Comparison of ENCODE assay signal across 24 cellular contexts in the genomic region with DNA sequence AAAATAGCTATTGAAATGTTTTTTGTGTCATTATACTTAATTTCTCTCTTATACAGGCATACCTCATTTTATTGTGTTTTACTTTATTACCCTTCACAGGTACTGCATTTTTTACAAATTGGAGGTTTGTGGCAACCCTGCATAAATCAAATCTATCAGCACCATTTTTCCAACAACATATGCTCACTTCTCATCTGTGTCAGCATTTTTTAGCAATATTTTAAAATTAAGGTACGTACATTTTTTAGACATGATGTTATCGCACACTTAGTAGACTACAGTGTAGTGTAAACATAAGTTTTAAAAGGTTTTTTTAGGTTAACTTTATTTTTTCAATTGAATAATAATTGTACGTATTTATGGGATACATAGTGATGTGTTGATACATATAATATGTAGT. TPM values are rescaled to one million over a fixed set of nuclear protein-coding genes. Genes with fewer than 3 reads are reported as not detected.
DNase-seq lines count a peak whose midpoint lies in the region; ATAC-seq, FAIRE-seq and TF ChIP-seq lines count a peak whose summit lies in the region.
"Had no signal": no experiment of that assay in that cellular context is flagged by ENCODE, and none has a peak within 500 bp of the region (broad histone marks: within the 10 kb centered on the region; RNA-seq: fewer than 3 reads in every experiment).

No MANE protein-coding gene starts in this region.

- no peak overlapping the region for H2BK120ac ChIP-seq in IMR-90 (ENCODE audit: low read depth, low read length)

- H3K4me2 ChIP-seq in HepG2 (ENCODE audit: low read depth, low read length) (no peak overlapping the region), IMR-90 (ENCODE audit: low read depth, low read length) (no peak overlapping the region)
- H3K4me2 ChIP-seq: BLaER1 had no signal

- no peak overlapping the region for H2BK5ac ChIP-seq in IMR-90 (ENCODE audit: low read depth, low read length, poor library complexity, severe bottlenecking)

- TF ChIP-seq CTCF in HepG2 (CRISPR knock-in tag; IDR thresholded peaks at IDR 0.05), result no peak
- TF ChIP-seq CTCF in right lobe of liver (IDR thresholded peaks at IDR 0.05), result no peak
- TF ChIP-seq CTCF in IMR-90 (conservative IDR thresholded peaks at IDR 0.05; ENCODE audit: low read depth, low read length), result no peak

- no peak for FAIRE-seq in HepG2 (lab: Jason Lieb, UNC)
- FAIRE-seq: GM12878, GM12892, GM18507 had no signal

- dilution Hi-C loops in IMR-90 (cut with HindIII; ENCODE audit: low sequenced_read_pairs, unreplicated experiment), result no loop called here

- no peak overlapping the region for H3K4ac ChIP-seq in IMR-90 (ENCODE audit: low read depth, low read length)

- H3K56ac ChIP-seq in IMR-90 (ENCODE audit: extremely low read depth, insufficient read depth, low read length), result no peak overlapping the region

- no peak overlapping the region for H3K18ac ChIP-seq in IMR-90 (ENCODE audit: low read depth, low read length)

- H3K9me3 ChIP-seq in HepG2 (ENCODE audit: low read length) (peaks cover 11% of the 10 kb centered on the region), right lobe of liver (no peaks in the 10 kb centered on the region), IMR-90 (ENCODE audit: control insufficient read depth, insufficient read depth, low read length) (peaks cover 13% of the 10 kb centered on the region)
- H3K9me3 ChIP-seq: BE2C had no signal

- no peaks in the 10 kb centered on the region for H3K79me1 ChIP-seq in IMR-90 (ENCODE audit: low read depth in 1 of 2, low read length in 2 of 2)

- H3K23ac ChIP-seq in IMR-90 (ENCODE audit: low read depth, low read length), result no peak overlapping the region

- no peak overlapping the region for H3K9ac ChIP-seq in HepG2 (ENCODE audit: insufficient read depth, low read depth, low read length)
- no peak overlapping the region for H3K9ac ChIP-seq in IMR-90 (ENCODE audit: low read depth, low read length)
- H3K9ac ChIP-seq: BLaER1 had no signal

- intact Hi-C loops in HepG2 (cut with micrococcal nuclease; ENCODE audit: unreplicated experiment), result no loop called here
- intact Hi-C loops in right lobe of liver (cut with DNase I), result no loop called here
- intact Hi-C loops in IMR-90 (cut with micrococcal nuclease), result no loop called here

- TF ChIP-seq EP300 in HepG2 (IDR thresholded peaks at IDR 0.05; ENCODE audit: low read depth in 2 of 2, low read length in 2 of 2) (no peak), HepG2 (CRISPR knock-in tag; IDR thresholded peaks at IDR 0.05; ENCODE audit: borderline replicate concordance) (no peak)

- no peak overlapping the region for H4K91ac ChIP-seq in IMR-90 (ENCODE audit: insufficient read depth, low read depth, low read length)

- TF ChIP-seq RAD21 in HepG2 (CRISPR knock-in tag; IDR thresholded peaks at IDR 0.05) (no peak), IMR-90 (IDR thresholded peaks at IDR 0.05; ENCODE audit: low read length) (no peak)

- peaks cover 2% of the 10 kb centered on the region; the same call in 1 of the 2 replicates for H3K9me1 ChIP-seq in IMR-90 (ENCODE audit: insufficient read depth, low read length)

- DNase-seq in HepG2 (ENCODE audit: low spot score) (no peak), right lobe of liver (no peak), IMR-90 (no peak), iPS-NIHi11 (ENCODE audit: low spot score) (no peak)
- DNase-seq: ACHN; BE2C; C1 segment of cervical spinal cord; CD4-positive, alpha-beta memory T cell; CD4-positive, CD25-positive, alpha-beta regulatory T cell; CD8-positive, alpha-beta memory T cell; COR-L47; DMS 273 treated with DMSO at 0.1 percent for 48 hours; DMS153; DMS53; DMS79; DND-41; EL; GDM1 had no signal

- in situ Hi-C loops in HepG2 (cut with HindIII; ENCODE audit: extremely low pct_ligation_motif_present, low pct_unique_long_range_greater_than_20kb) (no loop called here), IMR-90 (cut with MboI; ENCODE audit: low sequenced_read_pairs) (no loop called here)

- no peak for TF ChIP-seq POLR2A in HepG2 (IDR thresholded peaks at IDR 0.05; ENCODE audit: insufficient read depth in 1 of 2, low read depth in 2 of 2, low read length in 2 of 2)
- TF ChIP-seq POLR2A in right lobe of liver (IDR thresholded peaks at IDR 0.05), result no peak
- no peak for TF ChIP-seq POLR2A in IMR-90 (IDR thresholded peaks at IDR 0.05; ENCODE audit: low read depth, low read length)

- H3K36me3 ChIP-seq in HepG2 (replicated peaks in 1 of 2; ENCODE audit: control insufficient read depth in 1 of 2, insufficient read depth in 2 of 2, low read length in 2 of 2) (no peaks in the 10 kb centered on the region), right lobe of liver (no peaks in the 10 kb centered on the region), IMR-90 (ENCODE audit: control insufficient read depth, insufficient read depth, low read length) (no peaks in the 10 kb centered on the region)
- H3K36me3 ChIP-seq: BE2C, BLaER1 had no signal

- H3K14ac ChIP-seq in IMR-90 (replicated peaks; ENCODE audit: low read depth, low read length), result no peak overlapping the region

- H3K4me3 ChIP-seq in HepG2 (replicated peaks in 1 of 3; ENCODE audit: insufficient read depth in 1 of 3, low read depth in 2 of 3, low read length in 3 of 3) (no peak overlapping the region), right lobe of liver (no peak overlapping the region), IMR-90 (ENCODE audit: insufficient read depth, low read depth, low read length) (no peak overlapping the region)
- H3K4me3 ChIP-seq: BLaER1, GM12878 had no signal

- CTCF ChIA-PET in HepG2 (lab: Yijun Ruan, JAX; ENCODE audit: low intra/inter-chr PET ratio, low total read pairs), result no interaction called here
- CTCF ChIA-PET in IMR-90 (lab: Yijun Ruan, JAX), result no interaction called here

- BruUV-seq in HepG2 (replicated peaks; lab: Mats Ljungman, UMichigan) (no TSS peak), IMR-90 (replicated peaks; lab: Mats Ljungman, UMichigan) (no TSS peak)

- H4K5ac ChIP-seq in IMR-90 (ENCODE audit: low read depth, low read length), result no peak overlapping the region

- H3K4me1 ChIP-seq in HepG2 (ENCODE audit: insufficient read depth, low read length), result peaks cover 3% of the 10 kb centered on the region
- no peaks in the 10 kb centered on the region for H3K4me1 ChIP-seq in right lobe of liver
- no peaks in the 10 kb centered on the region for H3K4me1 ChIP-seq in IMR-90 (ENCODE audit: control insufficient read depth, insufficient read depth, low read length)
- H3K4me1 ChIP-seq: BE2C, BLaER1 had no signal

- no peaks in the 10 kb centered on the region for H3K79me2 ChIP-seq in HepG2 (ENCODE audit: insufficient read depth, low read length)

- POLR2A ChIA-PET in HepG2 (lab: Yijun Ruan, JAX), result no interaction called here
- POLR2A ChIA-PET in IMR-90 (lab: Charles Lee; ENCODE audit: unreplicated experiment), result no interaction called here

- WGBS in HepG2 (ENCODE audit: low lambda C conversion rate), result 74% methylated on average over 3 of the region's 3 CpGs
- WGBS in right lobe of liver (ENCODE audit: insufficient coverage, low coverage, low lambda C conversion rate, missing lambda C conversion rate), result 73% methylated on average over 3 of the region's 3 CpGs
- no CpG with 5 or more reads among the region's 3 CpGs for WGBS in IMR-90 (ENCODE audit: extremely low coverage in 2 of 2, insufficient read length in 1 of 2), 2 experiments

- ATAC-seq in HepG2 (no peak), right lobe of liver (no peak), IMR-90 (ENCODE audit: low read depth) (no peak), GM21447 (IDR thresholded peaks at IDR 0.05; ENCODE audit: unreplicated experiment) (no peak)
- ATAC-seq: GM12878 had no signal

- H2AK9ac ChIP-seq in IMR-90 (replicated peaks; ENCODE audit: low read depth, low read length, poor library complexity), result no peak overlapping the region

- H3K27me3 ChIP-seq in HepG2 (ENCODE audit: control insufficient read depth in 1 of 2, insufficient read depth in 2 of 2, low read length in 2 of 2) (no peaks in the 10 kb centered on the region; a peak in 1 of 5 replicates), right lobe of liver (no peaks in the 10 kb centered on the region), IMR-90 (ENCODE audit: control insufficient read depth, insufficient read depth, low read length) (no peaks in the 10 kb centered on the region)
- H3K27me3 ChIP-seq: BE2C, BLaER1 had no signal

- no peak overlapping the region for H2BK15ac ChIP-seq in IMR-90 (ENCODE audit: low read depth, low read length)

- H2AK5ac ChIP-seq in IMR-90 (ENCODE audit: low read depth, low read length), result no peak overlapping the region

- H2BK20ac ChIP-seq in IMR-90 (ENCODE audit: low read depth, low read length), result no peak overlapping the region

- H4K20me1 ChIP-seq in HepG2 (ENCODE audit: insufficient read depth, low read length) (no peaks in the 10 kb centered on the region), IMR-90 (ENCODE audit: insufficient read depth, low read length) (no peaks in the 10 kb centered on the region)
- H4K20me1 ChIP-seq: BLaER1 had no signal

- H2AFZ ChIP-seq in HepG2 (ENCODE audit: low read length) (no peak overlapping the region), IMR-90 (replicated peaks; ENCODE audit: low read length, poor library complexity) (no peak overlapping the region)

- no peak overlapping the region for H3K27ac ChIP-seq in HepG2 (ENCODE audit: extremely low read length, insufficient read depth, low read length)
- no peak overlapping the region for H3K27ac ChIP-seq in right lobe of liver
- no peak overlapping the region for H3K27ac ChIP-seq in IMR-90 (ENCODE audit: insufficient read depth, low read length)
- H3K27ac ChIP-seq: 22Rv1, BLaER1 had no signal

- H4K8ac ChIP-seq in IMR-90 (ENCODE audit: low read depth in 2 of 2, low read length in 2 of 2), result no peak overlapping the region

RNA-seq across cellular contexts. Expression of a gene that starts 30.8 kb away (rescaled TPM):
- total RNA-seq in HepG2 (2016; rRNA removed; fragmentation: Illumina TruSeq; extraction: Trizol) (33.1 and 39.9 TPM in 2 replicates), right lobe of liver (10 to 100 TPM; 16.3 to 35.9 (median 21.5) TPM), IMR-90 (2012; rRNA removed) (38.2 and 58.9 TPM in 2 replicates)
- total RNA-seq in HepG2 (2016; cell fraction: cytosol; rRNA removed; fragmentation: Illumina TruSeq; extraction: Trizol; ENCODE audit: low read depth), result 9.4 and 10.0 TPM in 2 replicates
- total RNA-seq in HepG2 (2016; cell fraction: insoluble cytoplasmic fraction; rRNA removed; fragmentation: Illumina TruSeq; extraction: Trizol), result 30.2 and 34.3 TPM in 2 replicates
- total RNA-seq in HepG2 (2016; cell fraction: membrane; rRNA removed; fragmentation: Illumina TruSeq; extraction: Trizol), result 30.2 and 31.0 TPM in 2 replicates
- 13.8 and 14.2 TPM in 2 replicates for total RNA-seq in HepG2 (2016; cell fraction: nucleus; rRNA removed; fragmentation: Illumina TruSeq; extraction: Trizol)
- polyA plus RNA-seq in HepG2 (2011; rRNA removed) (23.6 and 24.5 TPM in 2 replicates), IMR-90 (2012; rRNA removed) (30.6 and 31.6 TPM in 2 replicates)
- polyA plus RNA-seq in HepG2 (2011; cell fraction: cytosol; rRNA removed), result 29.3 and 33.5 TPM in 2 replicates
- polyA plus RNA-seq in HepG2 (2011; cell fraction: nucleus; rRNA removed), result 13.3 and 15.1 TPM in 2 replicates
- polyA plus RNA-seq in HepG2 (2012), result 26.8 and 27.1 TPM in 2 replicates
- polyA plus RNA-seq in HepG2 (2016; cell fraction: cytosol; fragmentation: Illumina TruSeq; extraction: Trizol; ENCODE audit: low read depth), result 7.0 and 8.2 TPM in 2 replicates
- polyA plus RNA-seq in HepG2 (2016; cell fraction: insoluble cytoplasmic fraction; fragmentation: Illumina TruSeq; extraction: Trizol; ENCODE audit: low read depth), result 32.1 and 36.3 TPM in 2 replicates
- 22.0 and 22.5 TPM in 2 replicates for polyA plus RNA-seq in HepG2 (2016; cell fraction: membrane; fragmentation: Illumina TruSeq; extraction: Trizol; ENCODE audit: low read depth)
- 18.9 and 19.8 TPM in 2 replicates for polyA plus RNA-seq in HepG2 (2016; cell fraction: nucleus; fragmentation: Illumina TruSeq; extraction: Trizol; ENCODE audit: insufficient read depth, low read depth)
- 27.4 and 36.7 TPM in 2 replicates for polyA minus RNA-seq in HepG2 (2011; rRNA and poly(A)+ RNA removed; ENCODE audit: low replicate concordance)
- polyA minus RNA-seq in HepG2 (2011; cell fraction: cytosol; rRNA and poly(A)+ RNA removed), result 18.6 and 19.0 TPM in 2 replicates
- 17.0 and 17.4 TPM in 2 replicates for polyA minus RNA-seq in HepG2 (2011; cell fraction: nucleus; rRNA and poly(A)+ RNA removed)
- 19.5 and 39.0 TPM in 2 replicates for polyA plus RNA-seq in IMR-90 (2012; cell fraction: cytosol; rRNA removed)
- 18.1 and 18.9 TPM in 2 replicates for polyA plus RNA-seq in IMR-90 (2012; cell fraction: nucleus; rRNA removed; ENCODE audit: low replicate concordance)
